Comparison of ENCODE assay signal across 8 cellular contexts in the genomic region with DNA sequence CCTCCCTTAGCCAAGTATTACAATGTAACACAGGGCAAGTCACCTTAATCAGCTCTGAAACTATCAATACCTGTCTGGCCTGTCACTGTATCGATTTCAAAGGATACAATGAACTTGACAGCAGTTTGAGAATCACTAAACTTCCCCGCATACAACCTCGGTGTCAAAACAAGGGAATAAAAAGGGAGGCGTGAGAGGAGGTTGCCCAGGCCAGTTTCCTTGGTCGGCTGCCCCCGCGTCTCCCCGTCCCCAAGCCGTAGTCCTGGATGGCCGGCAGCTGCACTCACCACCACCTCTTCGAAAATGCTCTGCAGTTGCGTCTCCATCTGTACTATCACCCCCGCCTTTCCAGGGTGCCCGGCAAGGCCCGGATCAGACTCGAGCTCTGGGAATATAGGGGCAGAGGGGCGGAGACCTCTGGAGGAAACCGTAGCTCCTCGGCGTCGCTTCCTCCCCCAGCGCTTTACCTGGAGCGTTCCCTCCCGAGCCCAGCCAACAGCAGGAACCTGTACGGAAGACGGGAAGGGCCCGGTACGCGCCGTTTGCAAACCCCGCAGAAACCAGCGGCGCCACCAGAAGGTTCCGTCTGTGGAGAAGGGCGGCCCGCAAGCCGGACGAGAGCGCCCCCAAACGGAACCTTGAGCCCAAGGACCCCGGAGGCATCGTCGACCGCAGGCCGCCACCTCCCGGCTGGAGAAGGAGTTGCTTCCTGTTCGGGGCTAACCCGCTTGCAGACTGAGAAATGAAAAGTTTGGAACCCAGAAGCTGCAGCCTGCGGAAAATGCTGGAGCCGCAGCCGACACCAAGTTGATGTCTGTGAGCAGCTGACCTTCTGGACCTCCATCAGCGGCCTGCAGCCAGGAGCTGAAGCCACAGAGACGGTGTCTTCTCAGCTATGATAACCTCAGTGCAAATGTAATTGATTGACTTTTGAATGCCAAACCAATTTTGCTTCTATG. TPM values are rescaled to one million over a fixed set of nuclear protein-coding genes. Genes with fewer than 3 reads are reported as not detected.
DNase-seq lines count a peak whose midpoint lies in the region; ATAC-seq lines count a peak whose summit lies in the region.

A gene with protein sequence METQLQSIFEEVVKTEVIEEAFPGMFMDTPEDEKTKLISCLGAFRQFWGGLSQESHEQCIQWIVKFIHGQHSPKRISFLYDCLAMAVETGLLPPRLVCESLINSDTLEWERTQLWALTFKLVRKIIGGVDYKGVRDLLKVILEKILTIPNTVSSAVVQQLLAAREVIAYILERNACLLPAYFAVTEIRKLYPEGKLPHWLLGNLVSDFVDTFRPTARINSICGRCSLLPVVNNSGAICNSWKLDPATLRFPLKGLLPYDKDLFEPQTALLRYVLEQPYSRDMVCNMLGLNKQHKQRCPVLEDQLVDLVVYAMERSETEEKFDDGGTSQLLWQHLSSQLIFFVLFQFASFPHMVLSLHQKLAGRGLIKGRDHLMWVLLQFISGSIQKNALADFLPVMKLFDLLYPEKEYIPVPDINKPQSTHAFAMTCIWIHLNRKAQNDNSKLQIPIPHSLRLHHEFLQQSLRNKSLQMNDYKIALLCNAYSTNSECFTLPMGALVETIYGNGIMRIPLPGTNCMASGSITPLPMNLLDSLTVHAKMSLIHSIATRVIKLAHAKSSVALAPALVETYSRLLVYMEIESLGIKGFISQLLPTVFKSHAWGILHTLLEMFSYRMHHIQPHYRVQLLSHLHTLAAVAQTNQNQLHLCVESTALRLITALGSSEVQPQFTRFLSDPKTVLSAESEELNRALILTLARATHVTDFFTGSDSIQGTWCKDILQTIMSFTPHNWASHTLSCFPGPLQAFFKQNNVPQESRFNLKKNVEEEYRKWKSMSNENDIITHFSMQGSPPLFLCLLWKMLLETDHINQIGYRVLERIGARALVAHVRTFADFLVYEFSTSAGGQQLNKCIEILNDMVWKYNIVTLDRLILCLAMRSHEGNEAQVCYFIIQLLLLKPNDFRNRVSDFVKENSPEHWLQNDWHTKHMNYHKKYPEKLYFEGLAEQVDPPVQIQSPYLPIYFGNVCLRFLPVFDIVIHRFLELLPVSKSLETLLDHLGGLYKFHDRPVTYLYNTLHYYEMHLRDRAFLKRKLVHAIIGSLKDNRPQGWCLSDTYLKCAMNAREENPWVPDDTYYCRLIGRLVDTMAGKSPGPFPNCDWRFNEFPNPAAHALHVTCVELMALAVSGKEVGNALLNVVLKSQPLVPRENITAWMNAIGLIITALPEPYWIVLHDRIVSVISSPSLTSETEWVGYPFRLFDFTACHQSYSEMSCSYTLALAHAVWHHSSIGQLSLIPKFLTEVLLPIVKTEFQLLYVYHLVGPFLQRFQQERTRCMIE (N-terminal part only) (minus strand): TSS at position 519 of the 959 bp plus-strand sequence. CDS start 193 bp downstream, at position 326.

- DNase-seq in COLO829 (ENCODE audit: low spot score) = peak; percentile 84
- DNase-seq in HS-5 (ENCODE audit: low read depth) = peak; percentile 75
- peak; percentile 56 for DNase-seq in NK-92 (lab: John Stamatoyannopoulos, UW; ENCODE audit: unreplicated experiment)
- DNase-seq in activated CD8-positive, alpha-beta memory T cell treated with anti-CD3 and anti-CD28 coated beads for 24 hours = peak; percentile 100
- peak; percentile 90 for DNase-seq in effector CD8-positive, alpha-beta T cell (lab: John Stamatoyannopoulos, UW)
- DNase-seq in lung microvascular endothelial cell (ENCODE audit: low read depth in 2 of 2) = peak; percentile 95
- DNase-seq in stimulated activated CD4-positive, alpha-beta T cell treated with anti-CD3 and anti-CD28 coated beads, TNF-alpha, amount 100 ng/mL, for 48 hours (ENCODE audit: low read depth in 3 of 3) = peak; percentile 87 to 94 (median 91)

- ATAC-seq in GM19468 (IDR thresholded peaks at IDR 0.05; ENCODE audit: extremely low read depth, unreplicated experiment) = peak; percentile 98

RNA-seq across cellular contexts. Expression of the gene that starts here (rescaled TPM):
- total RNA-seq in lung microvascular endothelial cell = 24.4 and 35.1 TPM in 2 replicates

Comparison
In these comparisons a context has a peak if more than half of its experiments do, and no peak if none do; other contexts are left out.
1. Peak in every context shown above with its lines: DNase-seq and ATAC-seq.